ENCODE assay signal across 1 cellular context in the genomic region with DNA sequence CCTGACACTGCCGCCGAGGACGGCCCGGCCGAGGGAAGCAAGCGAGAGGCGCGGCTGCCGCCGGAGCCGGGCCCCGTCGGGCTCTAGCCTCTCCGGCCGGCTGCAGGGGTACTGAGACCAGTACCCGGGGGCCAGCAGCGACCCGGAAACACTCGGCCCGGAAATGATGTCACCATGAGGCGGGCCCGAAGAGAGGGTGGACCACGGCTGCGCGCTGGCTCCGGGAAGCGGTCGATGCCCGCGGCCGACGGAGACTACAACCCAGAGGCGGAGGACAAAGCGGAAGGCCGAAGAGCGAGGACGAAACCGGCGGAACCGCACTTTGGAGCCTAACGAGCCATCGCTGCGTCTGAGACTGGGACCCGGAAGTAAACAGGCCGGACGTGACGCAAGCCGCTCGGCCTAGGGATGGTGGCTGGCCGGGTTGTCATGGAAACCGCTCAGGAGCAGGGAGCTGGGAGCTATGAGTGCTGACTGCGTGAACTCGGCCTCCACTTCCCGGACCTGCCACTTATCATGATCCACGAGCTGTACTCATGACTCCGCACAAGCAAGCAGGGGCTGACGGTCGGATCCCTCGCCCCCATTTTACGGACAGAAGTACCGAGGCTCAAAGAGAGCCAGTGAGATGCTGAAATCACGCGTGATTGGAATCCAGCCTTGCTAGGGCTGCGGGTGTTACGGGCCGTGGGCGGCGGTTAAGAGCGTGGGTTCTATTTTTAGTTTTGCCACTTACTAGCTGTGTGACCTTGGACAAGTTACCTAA.
TF ChIP-seq lines count a peak whose summit lies in the region.

A gene with protein sequence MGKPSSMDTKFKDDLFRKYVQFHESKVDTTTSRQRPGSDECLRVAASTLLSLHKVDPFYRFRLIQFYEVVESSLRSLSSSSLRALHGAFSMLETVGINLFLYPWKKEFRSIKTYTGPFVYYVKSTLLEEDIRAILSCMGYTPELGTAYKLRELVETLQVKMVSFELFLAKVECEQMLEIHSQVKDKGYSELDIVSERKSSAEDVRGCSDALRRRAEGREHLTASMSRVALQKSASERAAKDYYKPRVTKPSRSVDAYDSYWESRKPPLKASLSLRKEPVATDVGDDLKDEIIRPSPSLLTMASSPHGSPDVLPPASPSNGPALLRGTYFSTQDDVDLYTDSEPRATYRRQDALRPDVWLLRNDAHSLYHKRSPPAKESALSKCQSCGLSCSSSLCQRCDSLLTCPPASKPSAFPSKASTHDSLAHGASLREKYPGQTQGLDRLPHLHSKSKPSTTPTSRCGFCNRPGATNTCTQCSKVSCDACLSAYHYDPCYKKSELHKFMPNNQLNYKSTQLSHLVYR (minus strand): TSS at position 150 of the 766 bp plus-strand sequence. CDS start 7,039 bp downstream, outside the sequence.

TF ChIP-seq in HepG2, 621 proteins besides CTCF, POLR2A, EP300 and RAD21 (continued from another document and continues in another):
- TF ChIP-seq, protein P1, sequence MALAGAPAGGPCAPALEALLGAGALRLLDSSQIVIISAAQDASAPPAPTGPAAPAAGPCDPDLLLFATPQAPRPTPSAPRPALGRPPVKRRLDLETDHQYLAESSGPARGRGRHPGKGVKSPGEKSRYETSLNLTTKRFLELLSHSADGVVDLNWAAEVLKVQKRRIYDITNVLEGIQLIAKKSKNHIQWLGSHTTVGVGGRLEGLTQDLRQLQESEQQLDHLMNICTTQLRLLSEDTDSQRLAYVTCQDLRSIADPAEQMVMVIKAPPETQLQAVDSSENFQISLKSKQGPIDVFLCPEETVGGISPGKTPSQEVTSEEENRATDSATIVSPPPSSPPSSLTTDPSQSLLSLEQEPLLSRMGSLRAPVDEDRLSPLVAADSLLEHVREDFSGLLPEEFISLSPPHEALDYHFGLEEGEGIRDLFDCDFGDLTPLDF (CRISPR knock-in tag; IDR thresholded peaks at IDR 0.05) = peak; percentile 36; the same call in 1 of the 2 replicates
- TF ChIP-seq SNAPC2 (CRISPR knock-in tag; IDR thresholded peaks at IDR 0.05) (peak; percentile 93; the same call in 1 of the 2 replicates), RELA (CRISPR knock-in tag; IDR thresholded peaks at IDR 0.05) (no peak), KDM2A (CRISPR knock-in tag; IDR thresholded peaks at IDR 0.05; ENCODE audit: borderline replicate concordance, low read depth) (peak; percentile 91), ZNF484 (CRISPR knock-in tag; IDR thresholded peaks at IDR 0.05; ENCODE audit: borderline replicate concordance, low read depth) (no peak), ZFP37 (CRISPR knock-in tag; IDR thresholded peaks at IDR 0.05; ENCODE audit: borderline replicate concordance) (0 out of 2 replicates have a peak, but pooled peaks have one; percentile 7), HDAC6 (IDR thresholded peaks at IDR 0.05; ENCODE audit: low read depth, low read length) (no peak), FOXC1 (CRISPR knock-in tag; IDR thresholded peaks at IDR 0.05; ENCODE audit: borderline replicate concordance) (peak; percentile 98; the same call in 1 of the 2 replicates), TGIF2 (CRISPR knock-in tag; IDR thresholded peaks at IDR 0.05) (peak; percentile 86), HOXD1 (CRISPR knock-in tag; IDR thresholded peaks at IDR 0.05) (peak; percentile 86; the same call in 1 of the 2 replicates), HES4 (CRISPR knock-in tag; IDR thresholded peaks at IDR 0.05; ENCODE audit: borderline replicate concordance) (0 out of 2 replicates have a peak, but pooled peaks have one; percentile 61), ZNF720 (CRISPR knock-in tag; IDR thresholded peaks at IDR 0.05) (0 out of 2 replicates have a peak, but pooled peaks have one; percentile 68), ZNF34 (CRISPR knock-in tag; IDR thresholded peaks at IDR 0.05; ENCODE audit: borderline replicate concordance) (peak; percentile 96; the same call in 1 of the 2 replicates), YEATS4 (CRISPR knock-in tag; IDR thresholded peaks at IDR 0.05; ENCODE audit: borderline replicate concordance) (peak; percentile 84; the same call in 1 of the 2 replicates), CERS6 (CRISPR knock-in tag; IDR thresholded peaks at IDR 0.05) (no peak), ZNF510 (CRISPR knock-in tag; IDR thresholded peaks at IDR 0.05; ENCODE audit: low read depth) (no peak), RERE (CRISPR knock-in tag; IDR thresholded peaks at IDR 0.05; ENCODE audit: low read depth) (0 out of 2 replicates have a peak, but pooled peaks have one; percentile 13), THAP7 (CRISPR knock-in tag; IDR thresholded peaks at IDR 0.05) (peak; percentile 96), KDM1A (CRISPR knock-in tag; IDR thresholded peaks at IDR 0.05) (peak; percentile 99), ZFX (CRISPR knock-in tag; IDR thresholded peaks at IDR 0.05; ENCODE audit: low read depth) (peak; percentile 86; the same call in 1 of the 2 replicates), RBFOX2 (IDR thresholded peaks at IDR 0.05; ENCODE audit: low read depth, low read length) (peak; percentile 96), GZF1 (CRISPR knock-in tag; IDR thresholded peaks at IDR 0.05) (no peak), MBD4 (IDR thresholded peaks at IDR 0.05; ENCODE audit: borderline replicate concordance, low read length) (no peak), AHR (CRISPR knock-in tag; IDR thresholded peaks at IDR 0.05) (peak; percentile 88), ZNF543 (CRISPR knock-in tag; IDR thresholded peaks at IDR 0.05) (0 out of 2 replicates have a peak, but pooled peaks have one; percentile 75), KLF13 (CRISPR knock-in tag; IDR thresholded peaks at IDR 0.05) (0 out of 2 replicates have a peak, but pooled peaks have one; percentile 85), ZNF33A (CRISPR knock-in tag; IDR thresholded peaks at IDR 0.05; ENCODE audit: borderline replicate concordance) (no peak), SRSF1 (optimal IDR thresholded peaks at IDR 0.05; ENCODE audit: low read depth, low read length) (peak; percentile 28), ZSCAN21 (CRISPR knock-in tag; IDR thresholded peaks at IDR 0.05; ENCODE audit: borderline replicate concordance) (peak; percentile 100)
- TF ChIP-seq, protein P2, sequence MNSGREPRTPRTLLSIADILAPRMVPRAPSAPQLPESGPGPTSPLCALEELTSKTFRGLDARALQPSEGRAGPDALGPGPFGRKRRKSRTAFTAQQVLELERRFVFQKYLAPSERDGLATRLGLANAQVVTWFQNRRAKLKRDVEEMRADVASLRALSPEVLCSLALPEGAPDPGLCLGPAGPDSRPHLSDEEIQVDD (CRISPR knock-in tag; IDR thresholded peaks at IDR 0.05; ENCODE audit: borderline replicate concordance) = no peak; the same call in 1 of the 2 replicates
- TF ChIP-seq, protein P3, sequence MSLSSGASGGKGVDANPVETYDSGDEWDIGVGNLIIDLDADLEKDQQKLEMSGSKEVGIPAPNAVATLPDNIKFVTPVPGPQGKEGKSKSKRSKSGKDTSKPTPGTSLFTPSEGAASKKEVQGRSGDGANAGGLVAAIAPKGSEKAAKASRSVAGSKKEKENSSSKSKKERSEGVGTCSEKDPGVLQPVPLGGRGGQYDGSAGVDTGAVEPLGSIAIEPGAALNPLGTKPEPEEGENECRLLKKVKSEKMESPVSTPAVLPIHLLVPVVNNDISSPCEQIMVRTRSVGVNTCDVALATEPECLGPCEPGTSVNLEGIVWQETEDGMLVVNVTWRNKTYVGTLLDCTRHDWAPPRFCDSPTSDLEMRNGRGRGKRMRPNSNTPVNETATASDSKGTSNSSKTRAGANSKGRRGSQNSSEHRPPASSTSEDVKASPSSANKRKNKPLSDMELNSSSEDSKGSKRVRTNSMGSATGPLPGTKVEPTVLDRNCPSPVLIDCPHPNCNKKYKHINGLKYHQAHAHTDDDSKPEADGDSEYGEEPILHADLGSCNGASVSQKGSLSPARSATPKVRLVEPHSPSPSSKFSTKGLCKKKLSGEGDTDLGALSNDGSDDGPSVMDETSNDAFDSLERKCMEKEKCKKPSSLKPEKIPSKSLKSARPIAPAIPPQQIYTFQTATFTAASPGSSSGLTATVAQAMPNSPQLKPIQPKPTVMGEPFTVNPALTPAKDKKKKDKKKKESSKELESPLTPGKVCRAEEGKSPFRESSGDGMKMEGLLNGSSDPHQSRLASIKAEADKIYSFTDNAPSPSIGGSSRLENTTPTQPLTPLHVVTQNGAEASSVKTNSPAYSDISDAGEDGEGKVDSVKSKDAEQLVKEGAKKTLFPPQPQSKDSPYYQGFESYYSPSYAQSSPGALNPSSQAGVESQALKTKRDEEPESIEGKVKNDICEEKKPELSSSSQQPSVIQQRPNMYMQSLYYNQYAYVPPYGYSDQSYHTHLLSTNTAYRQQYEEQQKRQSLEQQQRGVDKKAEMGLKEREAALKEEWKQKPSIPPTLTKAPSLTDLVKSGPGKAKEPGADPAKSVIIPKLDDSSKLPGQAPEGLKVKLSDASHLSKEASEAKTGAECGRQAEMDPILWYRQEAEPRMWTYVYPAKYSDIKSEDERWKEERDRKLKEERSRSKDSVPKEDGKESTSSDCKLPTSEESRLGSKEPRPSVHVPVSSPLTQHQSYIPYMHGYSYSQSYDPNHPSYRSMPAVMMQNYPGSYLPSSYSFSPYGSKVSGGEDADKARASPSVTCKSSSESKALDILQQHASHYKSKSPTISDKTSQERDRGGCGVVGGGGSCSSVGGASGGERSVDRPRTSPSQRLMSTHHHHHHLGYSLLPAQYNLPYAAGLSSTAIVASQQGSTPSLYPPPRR (CRISPR knock-in tag; IDR thresholded peaks at IDR 0.05; ENCODE audit: borderline replicate concordance) = no peak; the same call in 1 of the 2 replicates
- TF ChIP-seq, protein P4, sequence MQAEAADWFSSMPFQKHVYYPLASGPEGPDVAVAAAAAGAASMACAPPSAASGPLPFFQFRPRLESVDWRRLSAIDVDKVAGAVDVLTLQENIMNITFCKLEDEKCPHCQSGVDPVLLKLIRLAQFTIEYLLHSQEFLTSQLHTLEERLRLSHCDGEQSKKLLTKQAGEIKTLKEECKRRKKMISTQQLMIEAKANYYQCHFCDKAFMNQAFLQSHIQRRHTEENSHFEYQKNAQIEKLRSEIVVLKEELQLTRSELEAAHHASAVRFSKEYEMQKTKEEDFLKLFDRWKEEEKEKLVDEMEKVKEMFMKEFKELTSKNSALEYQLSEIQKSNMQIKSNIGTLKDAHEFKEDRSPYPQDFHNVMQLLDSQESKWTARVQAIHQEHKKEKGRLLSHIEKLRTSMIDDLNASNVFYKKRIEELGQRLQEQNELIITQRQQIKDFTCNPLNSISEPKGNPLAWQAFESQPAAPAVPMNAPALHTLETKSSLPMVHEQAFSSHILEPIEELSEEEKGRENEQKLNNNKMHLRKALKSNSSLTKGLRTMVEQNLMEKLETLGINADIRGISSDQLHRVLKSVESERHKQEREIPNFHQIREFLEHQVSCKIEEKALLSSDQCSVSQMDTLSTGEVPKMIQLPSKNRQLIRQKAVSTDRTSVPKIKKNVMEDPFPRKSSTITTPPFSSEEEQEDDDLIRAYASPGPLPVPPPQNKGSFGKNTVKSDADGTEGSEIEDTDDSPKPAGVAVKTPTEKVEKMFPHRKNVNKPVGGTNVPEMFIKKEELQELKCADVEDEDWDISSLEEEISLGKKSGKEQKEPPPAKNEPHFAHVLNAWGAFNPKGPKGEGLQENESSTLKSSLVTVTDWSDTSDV (CRISPR knock-in tag; IDR thresholded peaks at IDR 0.05) = peak; percentile 86; the same call in 1 of the 2 replicates
- TF ChIP-seq, protein P5, sequence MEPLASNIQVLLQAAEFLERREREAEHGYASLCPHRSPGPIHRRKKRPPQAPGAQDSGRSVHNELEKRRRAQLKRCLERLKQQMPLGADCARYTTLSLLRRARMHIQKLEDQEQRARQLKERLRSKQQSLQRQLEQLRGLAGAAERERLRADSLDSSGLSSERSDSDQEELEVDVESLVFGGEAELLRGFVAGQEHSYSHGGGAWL (CRISPR knock-in tag; IDR thresholded peaks at IDR 0.05) = peak; percentile 89
